In the genomic region with DNA sequence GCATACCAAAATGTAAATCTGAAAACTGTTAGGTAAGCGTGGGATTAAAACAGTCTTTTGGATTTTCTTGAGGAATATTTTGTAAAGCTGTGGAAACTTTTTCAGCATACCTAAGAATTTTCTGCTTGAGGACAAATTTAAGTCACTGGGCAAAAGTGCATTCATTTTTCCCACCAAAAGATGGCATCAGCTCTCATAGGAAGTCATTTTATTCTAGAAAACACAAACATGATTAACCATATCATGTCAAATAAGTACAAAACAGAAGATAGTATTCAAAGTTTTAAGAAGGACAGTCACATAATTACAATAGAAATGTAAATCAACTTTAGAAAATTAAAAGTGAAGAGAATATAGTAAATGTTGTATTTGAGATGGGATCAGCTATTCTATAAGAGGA, we compare ENCODE assay signal across 9 cellular contexts.
DNase-seq lines count a peak whose midpoint lies in the region; ATAC-seq, FAIRE-seq and TF ChIP-seq lines count a peak whose summit lies in the region.
"Had no signal": no experiment of that assay in that cellular context is flagged by ENCODE, and none has a peak within 500 bp of the region (broad histone marks: within the 10 kb centered on the region; RNA-seq: fewer than 3 reads in every experiment).

No MANE protein-coding gene starts in this region.

- no peak for ATAC-seq in HG03571 (IDR thresholded peaks at IDR 0.05; ENCODE audit: unreplicated experiment)
- ATAC-seq in HG03520 (IDR thresholded peaks at IDR 0.05; ENCODE audit: unreplicated experiment) = no peak

- DNase-seq in A172 (ENCODE audit: low spot score) = peak; percentile 16
- DNase-seq in GM12892 (ENCODE audit: insufficient read length) = no peak
- DNase-seq in SK-MEL-5 (ENCODE audit: low read depth, low spot score) = peak; percentile 53
- peak; percentile 5 for DNase-seq in globus pallidus (ENCODE audit: low spot score)
- no peak for DNase-seq in stimulated activated CD4-positive, alpha-beta T cell treated with anti-CD3 and anti-CD28 coated beads, Interleukin-2, amount 100 ng/mL, for 24 hours
- no peak for DNase-seq in activated naive CD4-positive, alpha-beta T cell (lab: John Stamatoyannopoulos, UW)
- DNase-seq: T-helper 9 cell had no signal

- in situ Hi-C loops in SK-MEL-5 (cut with HindIII; ENCODE audit: low pct_unique_long_range_greater_than_20kb, low sequenced_read_pairs) = no loop called here

- peak; percentile 46 for FAIRE-seq in GM12892 (lab: Jason Lieb, UNC)

- TF ChIP-seq POLR2A in GM12892 (IDR thresholded peaks at IDR 0.05; ENCODE audit: low read depth, low read length) = no peak

Comparison
In these comparisons a context has a peak if more than half of its experiments do, and no peak if none do; other contexts are left out.
1. DNase-seq: peak in A172 (single experiment), SK-MEL-5 (single experiment) and globus pallidus (single experiment); none in GM12892 (single experiment), stimulated activated CD4-positive, alpha-beta T cell treated with anti-CD3 and anti-CD28 coated beads, Interleukin-2, amount 100 ng/mL, for 24 hours (0 of 2) and activated naive CD4-positive, alpha-beta T cell (0 of 4).